In the genomic region with DNA sequence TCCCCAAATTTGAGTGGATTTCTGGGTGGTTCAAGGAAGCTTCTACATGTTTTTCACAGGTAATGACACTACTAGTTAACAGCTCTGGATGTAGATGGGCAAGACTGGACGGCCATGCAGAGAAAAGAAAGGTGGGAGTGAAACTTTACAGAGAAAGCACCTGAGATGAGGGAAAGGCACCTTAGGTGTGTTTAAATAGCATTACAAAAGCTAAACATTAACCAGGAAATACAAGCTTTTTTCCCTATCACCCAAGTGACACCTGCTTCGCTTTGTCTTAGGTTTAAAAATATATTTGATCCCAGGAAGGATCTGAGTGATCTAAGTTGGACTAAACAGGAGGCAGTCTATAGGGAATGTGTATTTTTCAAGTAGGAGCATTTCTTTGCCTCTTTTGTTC, we compare ENCODE assay signal across 25 cellular contexts. TPM values are rescaled to one million over a fixed set of nuclear protein-coding genes. Genes with fewer than 3 reads are reported as not detected.
"Had no signal": no experiment of that assay in that cellular context is flagged by ENCODE, and none has a peak within 500 bp of the region (broad histone marks: within the 10 kb centered on the region; RNA-seq: fewer than 3 reads in every experiment).

No MANE protein-coding gene starts in this region.

- ATAC-seq: activated CD8-positive, alpha-beta T cell treated with anti-CD3 and anti-CD28 coated beads, Interleukin-2, amount 10 ng/mL, durations not matched to agents 7 days and 5 days; activated T-helper 17 cell treated with anti-CD3 and anti-CD28 coated beads, Interleukin-2, amount 50 U/mL, for 72 hours; heart left ventricle; left lobe of liver; stimulated activated effector memory CD8-positive, alpha-beta T cell treated with anti-CD3 and anti-CD28 coated beads, Interleukin-12 subunit alpha, Interleukin-12 subunit beta, amount 100 ng/mL, for 72 hours had no signal

- H3K4me3 ChIP-seq: heart left ventricle, lung, right lobe of liver, skin epidermis, vagina had no signal

- FAIRE-seq: keratinocyte had no signal

- H3K27ac ChIP-seq: epithelial cell of prostate, heart left ventricle, parathyroid adenoma, right lobe of liver, skin epidermis, vagina, WERI-Rb-1 had no signal

- H3K4me1 ChIP-seq: parathyroid adenoma, vagina had no signal

- H3K36me3 ChIP-seq: heart left ventricle, right lobe of liver, vagina, WERI-Rb-1 had no signal

- DNase-seq: activated CD4-positive, alpha-beta T cell treated with anti-CD3 and anti-CD28 coated beads, Interleukin-2, amount 10 ng/mL, durations not matched to agents 7 days and 5 days; activated CD4-positive, CD25-positive, alpha-beta regulatory T cell treated with anti-CD3 and anti-CD28 coated beads, Interleukin-2, amount 50 U/mL, for 72 hours; activated CD8-positive, alpha-beta T cell treated with anti-CD3 and anti-CD28 coated beads, Interleukin-2, amount 10 ng/mL, durations not matched to agents 7 days and 5 days; activated naive CD4-positive, alpha-beta T cell; activated naive CD8-positive, alpha-beta T cell treated with anti-CD3 and anti-CD28 coated beads for 36 hours; activated T-cell treated with anti-CD3 and anti-CD28 coated beads, Interleukin-2, amount 50 U/mL, for 24 hours; cerebellar nuclear complex; heart left ventricle; right lobe of liver; stimulated activated CD4-positive, alpha-beta T cell treated with anti-CD3 and anti-CD28 coated beads, Interleukin-2, amount 100 ng/mL, for 24 hours; trophoblast cell; WERI-Rb-1 had no signal

- H3K9me3 ChIP-seq: heart left ventricle, right lobe of liver, vagina had no signal

- H3K27me3 ChIP-seq: heart left ventricle, right lobe of liver, vagina had no signal

RNA-seq across cellular contexts. Expression of gene C9orf152, which starts 8.3 kb away (rescaled TPM):
- total RNA-seq: activated CD4-positive, alpha-beta T cell treated with anti-CD3 and anti-CD28 coated beads, Interleukin-2, amount 10 ng/mL, durations not matched to agents 7 days and 5 days; activated CD8-positive, alpha-beta T cell treated with anti-CD3 and anti-CD28 coated beads, Interleukin-2, amount 10 ng/mL, durations not matched to agents 7 days and 5 days; activated naive CD8-positive, alpha-beta T cell treated with anti-CD3 and anti-CD28 coated beads for 36 hours; activated T-helper 17 cell treated with anti-CD3 and anti-CD28 coated beads, Interleukin-2, amount 50 U/mL, for 72 hours; fibroblast of villous mesenchyme; heart left ventricle; mesenteric fat pad; T-helper 2 cell treated with Interferon-gamma antibody and Interleukin-4, amounts not matched to agents 100 ng/mL and 5 ng/mL, for 36 hours; temporal lobe had no signal
- polyA plus RNA-seq: heart left ventricle, keratinocyte had no signal
